Comparison of ENCODE assay signal across 12 cellular contexts in the genomic region with DNA sequence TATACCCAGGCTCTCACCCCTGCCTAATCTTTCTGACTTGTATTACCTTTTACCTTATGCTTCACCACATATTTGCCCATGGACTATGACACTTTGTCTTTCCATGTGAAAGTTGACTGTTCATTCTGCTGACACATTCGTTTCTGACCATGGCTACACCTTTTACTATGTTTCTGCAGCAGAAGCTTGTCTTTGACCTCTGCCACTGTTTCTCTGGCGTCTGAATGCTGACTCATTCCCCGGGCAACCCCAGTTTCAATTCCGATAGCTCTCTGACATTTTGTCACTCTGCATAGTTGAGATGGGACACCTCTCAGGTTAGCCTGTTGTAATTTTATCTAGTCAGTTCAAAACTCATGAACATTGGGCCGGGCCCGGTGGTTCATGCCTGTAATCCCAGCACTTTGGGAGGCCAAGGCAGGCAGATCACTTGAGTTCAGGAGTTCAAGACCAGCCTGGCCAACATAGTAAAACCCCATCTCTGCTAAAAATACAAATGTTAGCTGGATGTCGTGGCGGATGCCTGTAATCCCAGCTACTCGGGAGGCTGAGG. TPM values are rescaled to one million over a fixed set of nuclear protein-coding genes. Genes with fewer than 3 reads are reported as not detected.
DNase-seq lines count a peak whose midpoint lies in the region; ATAC-seq and TF ChIP-seq lines count a peak whose summit lies in the region.
"Had no signal": no experiment of that assay in that cellular context is flagged by ENCODE, and none has a peak within 500 bp of the region (broad histone marks: within the 10 kb centered on the region; RNA-seq: fewer than 3 reads in every experiment).

No MANE protein-coding gene starts in this region.

- no peak overlapping the region for H3K27ac ChIP-seq in mammary epithelial cell (ENCODE audit: insufficient read depth, low read depth, low read length)
- no peak overlapping the region for H3K27ac ChIP-seq in dorsolateral prefrontal cortex
- H3K27ac ChIP-seq: cardiac muscle cell, SJSA1 had no signal

- 72% methylated on average over 7 of the region's 9 CpGs for WGBS in mammary epithelial cell (ENCODE audit: low coverage, missing lambda C conversion rate)

- H3K4me1 Mint-ChIP-seq in MCF 10A (ENCODE audit: insufficient read depth, unreplicated experiment), result peaks cover 5% of the 10 kb centered on the region
- peaks cover 9% of the 10 kb centered on the region for H3K4me1 Mint-ChIP-seq in activated T-cell treated with anti-CD3 and anti-CD28 coated beads, Interleukin-2, amount 50 U/mL, for 72 hours (ENCODE audit: low read depth)
- H3K4me1 Mint-ChIP-seq in stimulated activated naive CD8-positive, alpha-beta T cell treated with anti-CD3 and anti-CD28 coated beads, Interleukin-15, amount 100 ng/mL, for 72 hours, result peaks cover 9% of the 10 kb centered on the region

- intact Hi-C loops in MCF 10A (cut with micrococcal nuclease), result no loop called here
- intact Hi-C loops in mammary epithelial cell (cut with micrococcal nuclease), result no loop called here
- intact Hi-C loops in dorsolateral prefrontal cortex (cut with DNase I), result no loop called here

- no peaks in the 10 kb centered on the region for H3K36me3 Mint-ChIP-seq in MCF 10A (ENCODE audit: insufficient read depth, unreplicated experiment)
- H3K36me3 Mint-ChIP-seq in activated T-cell treated with anti-CD3 and anti-CD28 coated beads, Interleukin-2, amount 50 U/mL, for 72 hours (ENCODE audit: insufficient read depth in 2 of 2), result no peaks in the 10 kb centered on the region
- H3K36me3 Mint-ChIP-seq: CD4-positive, CD25-positive, alpha-beta regulatory T cell had no signal

- H3K4me1 ChIP-seq in mammary epithelial cell (ENCODE audit: insufficient read depth, low read length), result peaks cover 3% of the 10 kb centered on the region
- H3K4me1 ChIP-seq: SJSA1 had no signal

- ATAC-seq in HG03066 (IDR thresholded peaks at IDR 0.05; ENCODE audit: low read depth, unreplicated experiment), result peak; percentile 68
- peak; percentile 93 to 96 for ATAC-seq in activated T-cell treated with anti-CD3 and anti-CD28 coated beads, Interleukin-2, amount 50 U/mL, for 72 hours (replicated peaks in 1 of 2)
- ATAC-seq in stimulated activated naive CD8-positive, alpha-beta T cell treated with anti-CD3 and anti-CD28 coated beads, Interleukin-15, amount 100 ng/mL, for 72 hours, result peak; percentile 26

- H3K27ac Mint-ChIP-seq in MCF 10A (ENCODE audit: low read depth, unreplicated experiment), result no peak overlapping the region
- no peak overlapping the region for H3K27ac Mint-ChIP-seq in activated T-cell treated with anti-CD3 and anti-CD28 coated beads, Interleukin-2, amount 50 U/mL, for 72 hours
- H3K27ac Mint-ChIP-seq in stimulated activated naive CD8-positive, alpha-beta T cell treated with anti-CD3 and anti-CD28 coated beads, Interleukin-15, amount 100 ng/mL, for 72 hours, result no peak overlapping the region

- BruUV-seq in MCF 10A (replicated peaks; lab: Mats Ljungman, UMichigan) (no TSS peak), mammary epithelial cell (replicated peaks; lab: Mats Ljungman, UMichigan) (no TSS peak)

- no peaks in the 10 kb centered on the region for H3K79me2 ChIP-seq in mammary epithelial cell (ENCODE audit: insufficient read depth, low read length)

- no peak overlapping the region for H3K9ac ChIP-seq in mammary epithelial cell (ENCODE audit: insufficient read depth, low read length)

- no peaks in the 10 kb centered on the region for H4K20me1 ChIP-seq in mammary epithelial cell (ENCODE audit: insufficient read depth, low read length)

- no peaks in the 10 kb centered on the region for H3K27me3 Mint-ChIP-seq in MCF 10A (ENCODE audit: insufficient read depth, unreplicated experiment)
- no peaks in the 10 kb centered on the region for H3K27me3 Mint-ChIP-seq in activated T-cell treated with anti-CD3 and anti-CD28 coated beads, Interleukin-2, amount 50 U/mL, for 72 hours (ENCODE audit: low read depth)
- H3K27me3 Mint-ChIP-seq in stimulated activated naive CD8-positive, alpha-beta T cell treated with anti-CD3 and anti-CD28 coated beads, Interleukin-15, amount 100 ng/mL, for 72 hours, result peaks cover 6% of the 10 kb centered on the region

- H3K4me3 Mint-ChIP-seq in MCF 10A (ENCODE audit: unreplicated experiment), result no peak overlapping the region
- no peak overlapping the region for H3K4me3 Mint-ChIP-seq in activated T-cell treated with anti-CD3 and anti-CD28 coated beads, Interleukin-2, amount 50 U/mL, for 72 hours
- H3K4me3 Mint-ChIP-seq in stimulated activated naive CD8-positive, alpha-beta T cell treated with anti-CD3 and anti-CD28 coated beads, Interleukin-15, amount 100 ng/mL, for 72 hours, result no peak overlapping the region
- H3K4me3 Mint-ChIP-seq: CD4-positive, CD25-positive, alpha-beta regulatory T cell had no signal

- POLR2A ChIA-PET in MCF 10A (lab: Yijun Ruan, JAX), result interaction anchor here (0.6 to 0.8 kb wide), 2 partner anchors 54 to 121 kb away, joined by 3 to 4 read pairs; no protein-coding TSS in a partner anchor

- no peaks in the 10 kb centered on the region for H3K9me3 Mint-ChIP-seq in MCF 10A (ENCODE audit: unreplicated experiment)
- H3K9me3 Mint-ChIP-seq in activated T-cell treated with anti-CD3 and anti-CD28 coated beads, Interleukin-2, amount 50 U/mL, for 72 hours, result no peaks in the 10 kb centered on the region
- no peaks in the 10 kb centered on the region for H3K9me3 Mint-ChIP-seq in stimulated activated naive CD8-positive, alpha-beta T cell treated with anti-CD3 and anti-CD28 coated beads, Interleukin-15, amount 100 ng/mL, for 72 hours
- H3K9me3 Mint-ChIP-seq: CD4-positive, CD25-positive, alpha-beta regulatory T cell had no signal

- no peak overlapping the region for H3K4me3 ChIP-seq in mammary epithelial cell (replicated peaks in 1 of 3; ENCODE audit: insufficient read depth in 1 of 3, low read depth in 2 of 3, low read length in 3 of 3)
- no peak overlapping the region for H3K4me3 ChIP-seq in dorsolateral prefrontal cortex
- H3K4me3 ChIP-seq: cardiac muscle cell, SJSA1 had no signal

- CTCF ChIA-PET in MCF 10A (lab: Yijun Ruan, JAX) (interaction anchor here (0.6 to 0.7 kb wide), 2 partner anchors 28 to 518 kb away, joined by 3 to 4 read pairs; no protein-coding TSS in a partner anchor), mammary epithelial cell (lab: Charles Lee; ENCODE audit: low non-redundant PET) (no interaction called here)

- TF ChIP-seq CTCF in MCF 10A (IDR thresholded peaks at IDR 0.05; ENCODE audit: unreplicated experiment) (no peak), mammary epithelial cell (conservative IDR thresholded peaks at IDR 0.05 in 1 of 2, IDR thresholded peaks at IDR 0.05 in 1 of 2; ENCODE audit: extremely low read depth in 1 of 2, insufficient read depth in 1 of 2, low read depth in 1 of 2, low read length in 2 of 2) (no peak), dorsolateral prefrontal cortex (IDR thresholded peaks at IDR 0.05 in 54 of 56, conservative IDR thresholded peaks at IDR 0.05 in 2 of 56; ENCODE audit: low read depth in 1 of 56, partially characterized antibody in 56 of 56) (no peak)

- peak; percentile 41 for DNase-seq in MCF 10A (ENCODE audit: unreplicated experiment)
- no peak for DNase-seq in mammary epithelial cell
- DNase-seq in activated T-cell treated with anti-CD3 and anti-CD28 coated beads, Interleukin-2, amount 50 U/mL, for 72 hours, result peak; percentile 41 to 62
- DNase-seq in stimulated activated naive CD8-positive, alpha-beta T cell treated with anti-CD3 and anti-CD28 coated beads, Interleukin-15, amount 100 ng/mL, for 72 hours, result peak in 1 of 2 donors; percentile 15
- no peak for DNase-seq in amygdala (lab: John Stamatoyannopoulos, UW)
- no peak for DNase-seq in dorsolateral prefrontal cortex
- DNase-seq in NCI-H82 treated with DMSO at 0.1 percent for 48 hours (lab: John Stamatoyannopoulos, UW; ENCODE audit: unreplicated experiment), result no peak

- H3K27me3 ChIP-seq in mammary epithelial cell (ENCODE audit: insufficient read depth, low read length) (peaks cover 2% of the 10 kb centered on the region), dorsolateral prefrontal cortex (no peaks in the 10 kb centered on the region)
- H3K27me3 ChIP-seq: cardiac muscle cell, SJSA1 had no signal

- H3K9me3 ChIP-seq in mammary epithelial cell (replicated peaks; ENCODE audit: insufficient read depth, low read length), result no peaks in the 10 kb centered on the region
- H3K9me3 ChIP-seq: SJSA1 had no signal

- no peak overlapping the region for H3K4me2 ChIP-seq in mammary epithelial cell (ENCODE audit: insufficient read depth, low read depth, low read length)

- no peaks in the 10 kb centered on the region for H3K36me3 ChIP-seq in mammary epithelial cell (ENCODE audit: insufficient read depth, low read length)
- H3K36me3 ChIP-seq: cardiac muscle cell, SJSA1 had no signal

- dilution Hi-C loops in mammary epithelial cell (cut with HindIII; ENCODE audit: low sequenced_read_pairs), result no loop called here

- in situ Hi-C loops in mammary epithelial cell (cut with MboI; ENCODE audit: low sequenced_read_pairs in 2 of 2), result no loop called here

- no peak overlapping the region for H2AFZ ChIP-seq in mammary epithelial cell (ENCODE audit: low read depth, low read length)

RNA-seq across cellular contexts. Expression of a gene that starts 50.7 kb away (rescaled TPM):
- total RNA-seq in MCF 10A (2022) (not detected in 2 replicates), mammary epithelial cell (under 1 TPM in 1 of 2 donors, not detected in 1; under 0.01 TPM), dorsolateral prefrontal cortex (10 to 100 TPM in 5 of 120 experiments, 1 to 10 TPM in 115; 2.4 to 11.2 (median 6.1) TPM)
- polyA plus RNA-seq in mammary epithelial cell, result 0.16 TPM
- polyA minus RNA-seq in mammary epithelial cell, result not detected
- under 1 TPM in 1 of 2 donors, not detected in 1; 0.44 TPM for total RNA-seq in activated T-cell treated with anti-CD3 and anti-CD28 coated beads, Interleukin-2, amount 50 U/mL, for 72 hours
- total RNA-seq: cardiac muscle cell; CD4-positive, CD25-positive, alpha-beta regulatory T cell; kidney epithelial cell; SJSA1 had no signal
- polyA plus RNA-seq: CD4-positive, CD25-positive, alpha-beta regulatory T cell had no signal

RNA-seq across cellular contexts. Expression of a gene that starts 52.8 kb away (rescaled TPM):
- 80.7 and 83.9 TPM in 2 replicates for total RNA-seq in MCF 10A (2022)
- 10 to 100 TPM; 61.0 to 87.3 TPM for total RNA-seq in mammary epithelial cell
- polyA plus RNA-seq in mammary epithelial cell, result 37.5 TPM
- polyA minus RNA-seq in mammary epithelial cell, result 67.2 TPM
- 10 to 100 TPM; 98.3 to 99.7 TPM for total RNA-seq in activated T-cell treated with anti-CD3 and anti-CD28 coated beads, Interleukin-2, amount 50 U/mL, for 72 hours
- 10 to 100 TPM; 32.2 to 80.3 (median 53.7) TPM for total RNA-seq in dorsolateral prefrontal cortex

RNA-seq across cellular contexts. Expression of a gene that starts 53.9 kb away (rescaled TPM):
- total RNA-seq in MCF 10A (2022) (42.9 and 46.2 TPM in 2 replicates), mammary epithelial cell (10 to 100 TPM; 44.4 to 66.8 TPM), dorsolateral prefrontal cortex (10 to 100 TPM; 34.2 to 70.4 (median 48.6) TPM)
- 32.2 TPM for polyA plus RNA-seq in mammary epithelial cell
- 102 TPM for polyA minus RNA-seq in mammary epithelial cell
- total RNA-seq in activated T-cell treated with anti-CD3 and anti-CD28 coated beads, Interleukin-2, amount 50 U/mL, for 72 hours, result 10 to 100 TPM; 53.0 to 63.4 TPM

Comparison
In these comparisons a context has a peak if more than half of its experiments do, and no peak if none do; other contexts are left out.
1. DNase-seq: peak in MCF 10A (single experiment) and activated T-cell treated with anti-CD3 and anti-CD28 coated beads, Interleukin-2, amount 50 U/mL, for 72 hours (2 of 2); none in mammary epithelial cell (single experiment), amygdala (0 of 56), dorsolateral prefrontal cortex (0 of 10) and NCI-H82 treated with DMSO at 0.1 percent for 48 hours (single experiment).
2. ATAC-seq: peak in every context shown above with its lines; median percentile 94 in activated T-cell treated with anti-CD3 and anti-CD28 coated beads, Interleukin-2, amount 50 U/mL, for 72 hours; 68 in HG03066; 26 in stimulated activated naive CD8-positive, alpha-beta T cell treated with anti-CD3 and anti-CD28 coated beads, Interleukin-15, amount 100 ng/mL, for 72 hours.